ENCODE assay signal across 15 cellular contexts in genomic region chr3:101223016-101223415, GRCh38.
"Had no signal": no experiment of that assay in that cellular context is flagged by ENCODE, and none has a peak within 500 bp of the region (broad histone marks: within the 10 kb centered on the region; RNA-seq: fewer than 3 reads in every experiment).

No MANE protein-coding gene starts in this region.

- H3K4me3 ChIP-seq: lung, psoas muscle, skin epidermis, suprapubic skin, thyroid gland had no signal

- DNase-seq: cortex of kidney; erythroblast; immature natural killer cell; left ventricle myocardium superior; mesendoderm; naive thymus-derived CD8-positive, alpha-beta T cell; psoas muscle; stimulated activated CD4-positive, alpha-beta T cell treated with anti-CD3 and anti-CD28 coated beads, Interleukin-12 subunit alpha, Interleukin-12 subunit beta, amount 100 ng/mL, for 4 hours; stimulated activated naive CD4-positive, alpha-beta T cell; thyroid gland had no signal

- H3K9me3 ChIP-seq: neutrophil, suprapubic skin, thyroid gland had no signal

- H3K27me3 ChIP-seq: neutrophil, suprapubic skin, thyroid gland had no signal

- H3K27ac ChIP-seq: neutrophil, psoas muscle, skin epidermis, suprapubic skin, thyroid gland had no signal

- H3K4me1 ChIP-seq: psoas muscle, suprapubic skin, thyroid gland had no signal

- H3K36me3 ChIP-seq: neutrophil, suprapubic skin, thyroid gland had no signal

- ATAC-seq: left ventricle myocardium superior; naive thymus-derived CD8-positive, alpha-beta T cell; sciatic nerve had no signal
